14 cellular contexts compared by ENCODE assay signal in genomic region chr3:52210037-52210436, GRCh38. TPM values are rescaled to one million over a fixed set of nuclear protein-coding genes. Genes with fewer than 3 reads are reported as not detected.
DNase-seq lines count a peak whose midpoint lies in the region; ATAC-seq, FAIRE-seq and TF ChIP-seq lines count a peak whose summit lies in the region.
"Had no signal": no experiment of that assay in that cellular context is flagged by ENCODE, and none has a peak within 500 bp of the region (broad histone marks: within the 10 kb centered on the region; RNA-seq: fewer than 3 reads in every experiment).

No MANE protein-coding gene starts in this region.

- no peaks in the 10 kb centered on the region for H3K79me2 ChIP-seq in HepG2 (ENCODE audit: insufficient read depth, low read length)

- peak overlapping the region; percentile 43; the same call in 1 of the 2 replicates for H4K91ac ChIP-seq in IMR-90 (ENCODE audit: insufficient read depth, low read depth, low read length)

- H2AFZ ChIP-seq in IMR-90 (replicated peaks; ENCODE audit: low read length, poor library complexity): no peak overlapping the region
- no peak overlapping the region for H2AFZ ChIP-seq in HepG2 (ENCODE audit: low read length)

- no peak overlapping the region for H2AK9ac ChIP-seq in IMR-90 (replicated peaks; ENCODE audit: low read depth, low read length, poor library complexity)

- no peak overlapping the region for H3K56ac ChIP-seq in IMR-90 (ENCODE audit: extremely low read depth, insufficient read depth, low read length)

- H3K14ac ChIP-seq in IMR-90 (replicated peaks; ENCODE audit: low read depth, low read length): no peak overlapping the region

- TF ChIP-seq RAD21 in IMR-90 (IDR thresholded peaks at IDR 0.05; ENCODE audit: low read length) (no peak), HepG2 (CRISPR knock-in tag; IDR thresholded peaks at IDR 0.05) (no peak)

- H3K36me3 ChIP-seq in IMR-90 (ENCODE audit: control insufficient read depth, insufficient read depth, low read length) (peaks cover 73% of the 10 kb centered on the region), HepG2 (replicated peaks in 1 of 2; ENCODE audit: control insufficient read depth in 1 of 2, insufficient read depth in 2 of 2, low read length in 2 of 2) (peaks cover 22 to 79% of the 10 kb centered on the region in 2 experiments), spleen (peaks cover 0 to 100% (median 100%) of the 10 kb centered on the region in 6 donors), gastrocnemius medialis (peaks cover 5 to 100% of the 10 kb centered on the region in 2 donors)

- ATAC-seq in IMR-90 (ENCODE audit: low read depth): no peak; the same call in 1 of the 2 replicates
- ATAC-seq in HepG2: peak; percentile 80
- no peak for ATAC-seq in gastrocnemius medialis
- ATAC-seq in GM18520 (IDR thresholded peaks at IDR 0.05; ENCODE audit: unreplicated experiment): no peak

- no peak for TF ChIP-seq CTCF in IMR-90 (conservative IDR thresholded peaks at IDR 0.05; ENCODE audit: low read depth, low read length)
- TF ChIP-seq CTCF in HepG2 (CRISPR knock-in tag; IDR thresholded peaks at IDR 0.05): 0 out of 2 replicates have a peak, but pooled peaks have one; percentile 2
- no peak for TF ChIP-seq CTCF in spleen (IDR thresholded peaks at IDR 0.05 in 8 of 11, conservative IDR thresholded peaks at IDR 0.05 in 3 of 11)
- TF ChIP-seq CTCF in gastrocnemius medialis (IDR thresholded peaks at IDR 0.05 in 4 of 5, conservative IDR thresholded peaks at IDR 0.05 in 1 of 5): no peak

- intact Hi-C loops in IMR-90 (cut with micrococcal nuclease): no loop called here
- intact Hi-C loops in HepG2 (cut with micrococcal nuclease; ENCODE audit: unreplicated experiment): loop anchor here (1.0 to 2.0 kb wide), 2 partner anchors 12 to 55 kb away; partner anchors contain the start of genes ALAS1 and POC1A
- intact Hi-C loops in spleen (cut with DNase I; ENCODE audit: low total_unique reads): no loop called here
- intact Hi-C loops in gastrocnemius medialis (cut with DNase I; ENCODE audit: low total_unique reads): no loop called here

- H4K20me1 ChIP-seq in IMR-90 (ENCODE audit: insufficient read depth, low read length) (no peaks in the 10 kb centered on the region; the same call in 1 of the 2 replicates), HepG2 (ENCODE audit: insufficient read depth, low read length) (no peaks in the 10 kb centered on the region)

- no peak overlapping the region for H2BK20ac ChIP-seq in IMR-90 (ENCODE audit: low read depth, low read length)

- H2BK15ac ChIP-seq in IMR-90 (ENCODE audit: low read depth, low read length): no peak overlapping the region; the same call in 2 of the 3 replicates

- peaks cover 9 to 16% of the 10 kb centered on the region in 2 experiments; a peak in 2 of 4 replicates for H3K79me1 ChIP-seq in IMR-90 (ENCODE audit: low read depth in 1 of 2, low read length in 2 of 2)

- TF ChIP-seq POLR2A in IMR-90 (IDR thresholded peaks at IDR 0.05; ENCODE audit: low read depth, low read length) (no peak), HepG2 (IDR thresholded peaks at IDR 0.05; ENCODE audit: insufficient read depth in 1 of 2, low read depth in 2 of 2, low read length in 2 of 2) (no peak), spleen (IDR thresholded peaks at IDR 0.05) (no peak), gastrocnemius medialis (IDR thresholded peaks at IDR 0.05) (no peak)

- no peak overlapping the region for H3K23ac ChIP-seq in IMR-90 (ENCODE audit: low read depth, low read length)

- H3K9me3 ChIP-seq in IMR-90 (ENCODE audit: control insufficient read depth, insufficient read depth, low read length) (no peaks in the 10 kb centered on the region), HepG2 (ENCODE audit: low read length) (no peaks in the 10 kb centered on the region), spleen (no peaks in the 10 kb centered on the region), gastrocnemius medialis (no peaks in the 10 kb centered on the region)
- H3K9me3 ChIP-seq: BE2C had no signal

- H4K5ac ChIP-seq in IMR-90 (ENCODE audit: low read depth, low read length): no peak overlapping the region

- dilution Hi-C loops in IMR-90 (cut with HindIII; ENCODE audit: low sequenced_read_pairs, unreplicated experiment): no loop called here

- H3K4me3 ChIP-seq in IMR-90 (ENCODE audit: insufficient read depth, low read depth, low read length) (no peak overlapping the region), HepG2 (replicated peaks in 1 of 3; ENCODE audit: insufficient read depth in 1 of 3, low read depth in 2 of 3, low read length in 3 of 3) (no peak overlapping the region), spleen (peak overlapping the region in 1 of 8 donors; percentile 11), gastrocnemius medialis (no peak overlapping the region)

- TF ChIP-seq EP300 in HepG2 (IDR thresholded peaks at IDR 0.05; ENCODE audit: low read depth in 2 of 2, low read length in 2 of 2) (no peak), HepG2 (CRISPR knock-in tag; IDR thresholded peaks at IDR 0.05; ENCODE audit: borderline replicate concordance) (no peak)

- H3K4ac ChIP-seq in IMR-90 (ENCODE audit: low read depth, low read length): peak overlapping the region; percentile 12; the same call in 1 of the 2 replicates

- no peak overlapping the region for H3K18ac ChIP-seq in IMR-90 (ENCODE audit: low read depth, low read length)

- H3K4me2 ChIP-seq in IMR-90 (ENCODE audit: low read depth, low read length) (no peak overlapping the region), HepG2 (ENCODE audit: low read depth, low read length) (no peak overlapping the region)

- no peak overlapping the region for H3K9ac ChIP-seq in IMR-90 (ENCODE audit: low read depth, low read length)
- H3K9ac ChIP-seq in HepG2 (ENCODE audit: insufficient read depth, low read depth, low read length): peak overlapping the region; percentile 50

- peak; percentile 32 for FAIRE-seq in HepG2 (lab: Jason Lieb, UNC)

- H4K8ac ChIP-seq in IMR-90 (ENCODE audit: low read depth in 2 of 2, low read length in 2 of 2): no peak overlapping the region

- CTCF ChIA-PET in IMR-90 (lab: Yijun Ruan, JAX): no interaction called here
- CTCF ChIA-PET in HepG2 (lab: Yijun Ruan, JAX; ENCODE audit: low intra/inter-chr PET ratio, low total read pairs): no interaction called here

- H3K9me1 ChIP-seq in IMR-90 (ENCODE audit: insufficient read depth, low read length): no peaks in the 10 kb centered on the region; the same call in 1 of the 2 replicates

- no peaks in the 10 kb centered on the region for H3K27me3 ChIP-seq in IMR-90 (ENCODE audit: control insufficient read depth, insufficient read depth, low read length)
- no peaks in the 10 kb centered on the region for H3K27me3 ChIP-seq in HepG2 (ENCODE audit: control insufficient read depth in 1 of 2, insufficient read depth in 2 of 2, low read length in 2 of 2)
- H3K27me3 ChIP-seq in spleen (replicated peaks in 1 of 7): no peaks in the 10 kb centered on the region
- H3K27me3 ChIP-seq in gastrocnemius medialis: no peaks in the 10 kb centered on the region
- H3K27me3 ChIP-seq: BE2C had no signal

- H2BK120ac ChIP-seq in IMR-90 (ENCODE audit: low read depth, low read length): no peak overlapping the region

- peak overlapping the region; percentile 20 for H2BK5ac ChIP-seq in IMR-90 (ENCODE audit: low read depth, low read length, poor library complexity, severe bottlenecking)

- H3K4me1 ChIP-seq in IMR-90 (ENCODE audit: control insufficient read depth, insufficient read depth, low read length) (peaks cover 2% of the 10 kb centered on the region; the same call in 1 of the 2 replicates), HepG2 (ENCODE audit: insufficient read depth, low read length) (peaks cover 49% of the 10 kb centered on the region), spleen (peaks cover 0 to 18% (median 3%) of the 10 kb centered on the region in 6 donors), gastrocnemius medialis (no peaks in the 10 kb centered on the region)
- H3K4me1 ChIP-seq: BE2C had no signal

- in situ Hi-C loops in IMR-90 (cut with MboI; ENCODE audit: low sequenced_read_pairs) (no loop called here), HepG2 (cut with HindIII; ENCODE audit: extremely low pct_ligation_motif_present, low pct_unique_long_range_greater_than_20kb) (no loop called here), gastrocnemius medialis (cut with MboI; ENCODE audit: low sequenced_read_pairs in 4 of 4) (no loop called here)

- no peak overlapping the region; the same call in 1 of the 2 replicates for H2AK5ac ChIP-seq in IMR-90 (ENCODE audit: low read depth, low read length)

- BruUV-seq in IMR-90 (replicated peaks; lab: Mats Ljungman, UMichigan) (no TSS peak), HepG2 (replicated peaks; lab: Mats Ljungman, UMichigan) (TSS peak; percentile 99)

- POLR2A ChIA-PET in IMR-90 (lab: Charles Lee; ENCODE audit: unreplicated experiment) (no interaction called here), HepG2 (lab: Yijun Ruan, JAX) (interaction anchor here (0.7 to 1.5 kb wide), 7 partner anchors 10 to 79 kb away, joined by 3 to 7 read pairs (median 3); partner anchors contain the start of gene POC1A)

- DNase-seq in Ammon's horn (ENCODE audit: low spot score) (peak; percentile 52), IMR-90 (no peak), HepG2 (ENCODE audit: low spot score) (no peak), spleen (no peak), T1000 (lab: John Stamatoyannopoulos, UW) (no peak), gastrocnemius medialis (no peak), H4 (ENCODE audit: low spot score) (no peak)
- DNase-seq: BE2C; H9; NCI-H1417 treated with DMSO at 0.1 percent for 48 hours; NCI-H2081; NCI-H345; NK-92 treated with Interleukin-12 subunit alpha and Interleukin-12 subunit beta, amount 100 ng/mL, for 24 hours had no signal

- H3K27ac ChIP-seq in IMR-90 (ENCODE audit: insufficient read depth, low read length): peak overlapping the region; percentile 47; the same call in 1 of the 2 replicates
- peak overlapping the region; percentile 77 for H3K27ac ChIP-seq in HepG2 (ENCODE audit: extremely low read length, insufficient read depth, low read length)
- peak overlapping the region in 6 of 8 donors; percentile 32 to 85 (median 69) for H3K27ac ChIP-seq in spleen
- H3K27ac ChIP-seq in gastrocnemius medialis: no peak overlapping the region

RNA-seq across cellular contexts. Expression of gene ALAS1, which starts 12.1 kb away (rescaled TPM):
- 29.7 and 32.8 TPM in 2 replicates for total RNA-seq in IMR-90 (2012; rRNA removed)
- 47.2 and 47.8 TPM in 2 replicates for polyA plus RNA-seq in IMR-90 (2012; rRNA removed)
- 34.1 and 38.0 TPM in 2 replicates for polyA plus RNA-seq in IMR-90 (2012; cell fraction: cytosol; rRNA removed)
- 38.1 and 45.9 TPM in 2 replicates for polyA plus RNA-seq in IMR-90 (2012; cell fraction: nucleus; rRNA removed; ENCODE audit: low replicate concordance)
- total RNA-seq in HepG2 (2016; rRNA removed; fragmentation: Illumina TruSeq; extraction: Trizol): 36.0 and 40.2 TPM in 2 replicates
- total RNA-seq in HepG2 (2016; cell fraction: cytosol; rRNA removed; fragmentation: Illumina TruSeq; extraction: Trizol; ENCODE audit: low read depth): 9.6 and 11.6 TPM in 2 replicates
- 33.6 and 35.3 TPM in 2 replicates for total RNA-seq in HepG2 (2016; cell fraction: insoluble cytoplasmic fraction; rRNA removed; fragmentation: Illumina TruSeq; extraction: Trizol)
- total RNA-seq in HepG2 (2016; cell fraction: membrane; rRNA removed; fragmentation: Illumina TruSeq; extraction: Trizol): 14.0 and 14.5 TPM in 2 replicates
- 16.9 and 18.1 TPM in 2 replicates for total RNA-seq in HepG2 (2016; cell fraction: nucleus; rRNA removed; fragmentation: Illumina TruSeq; extraction: Trizol)
- 39.0 and 43.2 TPM in 2 replicates for polyA plus RNA-seq in HepG2 (2011; rRNA removed)
- 41.2 and 50.6 TPM in 2 replicates for polyA plus RNA-seq in HepG2 (2011; cell fraction: cytosol; rRNA removed)
- polyA plus RNA-seq in HepG2 (2011; cell fraction: nucleus; rRNA removed): 30.0 and 30.9 TPM in 2 replicates
- 19.8 and 27.7 TPM in 2 replicates for polyA plus RNA-seq in HepG2 (2012)
- polyA plus RNA-seq in HepG2 (2016; cell fraction: cytosol; fragmentation: Illumina TruSeq; extraction: Trizol; ENCODE audit: low read depth): 3.9 and 4.3 TPM in 2 replicates
- polyA plus RNA-seq in HepG2 (2016; cell fraction: insoluble cytoplasmic fraction; fragmentation: Illumina TruSeq; extraction: Trizol; ENCODE audit: low read depth): 27.6 and 42.4 TPM in 2 replicates
- polyA plus RNA-seq in HepG2 (2016; cell fraction: membrane; fragmentation: Illumina TruSeq; extraction: Trizol; ENCODE audit: low read depth): 6.8 and 7.1 TPM in 2 replicates
- polyA plus RNA-seq in HepG2 (2016; cell fraction: nucleus; fragmentation: Illumina TruSeq; extraction: Trizol; ENCODE audit: insufficient read depth, low read depth): 26.7 and 30.3 TPM in 2 replicates
- polyA minus RNA-seq in HepG2 (2011; rRNA and poly(A)+ RNA removed; ENCODE audit: low replicate concordance): 49.6 and 54.7 TPM in 2 replicates
- 23.9 and 26.4 TPM in 2 replicates for polyA minus RNA-seq in HepG2 (2011; cell fraction: cytosol; rRNA and poly(A)+ RNA removed)
- 17.3 and 19.0 TPM in 2 replicates for polyA minus RNA-seq in HepG2 (2011; cell fraction: nucleus; rRNA and poly(A)+ RNA removed)
- total RNA-seq in spleen: 10 to 100 TPM; 25.3 to 40.8 (median 33.8) TPM
- polyA plus RNA-seq in spleen: 10 to 100 TPM; 13.0 to 25.3 (median 15.4) TPM
- 10 to 100 TPM; 61.0 to 99.8 (median 68.4) TPM for total RNA-seq in gastrocnemius medialis
- 28.5 and 37.4 TPM in 2 replicates for total RNA-seq in H4 (2014; rRNA removed; shearing (Covaris generic))

RNA-seq across cellular contexts. Expression of gene TLR9, which starts 15.4 kb away (rescaled TPM):
- total RNA-seq in IMR-90 (2012; rRNA removed) (not detected in 2 replicates), HepG2 (2016; rRNA removed; fragmentation: Illumina TruSeq; extraction: Trizol) (not detected in 2 replicates), spleen (1 to 10 TPM; 2.3 to 7.7 (median 4.2) TPM), gastrocnemius medialis (under 1 TPM in 3 of 4 donors, not detected in 1; 0.07 to 0.41 (median 0.13) TPM)
- polyA plus RNA-seq in IMR-90 (2012; rRNA removed) (0.03 TPM in 1 of 2 replicates, not detected in the other), HepG2 (2011; rRNA removed) (0.08 TPM in 1 of 2 replicates, not detected in the other), spleen (1 to 10 TPM in 1 of 3 donors, under 1 TPM in 1, not detected in 1; 0.55 to 3.8 TPM)
- polyA plus RNA-seq in IMR-90 (2012; cell fraction: cytosol; rRNA removed): 0.01 TPM in 1 of 2 replicates, not detected in the other
- 0.15 TPM in 2 replicates for polyA plus RNA-seq in IMR-90 (2012; cell fraction: nucleus; rRNA removed; ENCODE audit: low replicate concordance)
- total RNA-seq in HepG2 (2016; cell fraction: cytosol; rRNA removed; fragmentation: Illumina TruSeq; extraction: Trizol; ENCODE audit: low read depth): not detected in 2 replicates
- total RNA-seq in HepG2 (2016; cell fraction: insoluble cytoplasmic fraction; rRNA removed; fragmentation: Illumina TruSeq; extraction: Trizol): not detected in 2 replicates
- not detected in 2 replicates for total RNA-seq in HepG2 (2016; cell fraction: membrane; rRNA removed; fragmentation: Illumina TruSeq; extraction: Trizol)
- not detected in 2 replicates for total RNA-seq in HepG2 (2016; cell fraction: nucleus; rRNA removed; fragmentation: Illumina TruSeq; extraction: Trizol)
- polyA plus RNA-seq in HepG2 (2011; cell fraction: cytosol; rRNA removed): 0.01 TPM in 2 replicates
- 0.88 and 0.95 TPM in 2 replicates for polyA plus RNA-seq in HepG2 (2011; cell fraction: nucleus; rRNA removed)
- polyA plus RNA-seq in HepG2 (2012): 0.31 TPM in 1 of 2 replicates, not detected in the other
- not detected in 2 replicates for polyA plus RNA-seq in HepG2 (2016; cell fraction: cytosol; fragmentation: Illumina TruSeq; extraction: Trizol; ENCODE audit: low read depth)
- polyA plus RNA-seq in HepG2 (2016; cell fraction: insoluble cytoplasmic fraction; fragmentation: Illumina TruSeq; extraction: Trizol; ENCODE audit: low read depth): not detected in 2 replicates
- not detected in 2 replicates for polyA plus RNA-seq in HepG2 (2016; cell fraction: membrane; fragmentation: Illumina TruSeq; extraction: Trizol; ENCODE audit: low read depth)
- not detected in 2 replicates for polyA plus RNA-seq in HepG2 (2016; cell fraction: nucleus; fragmentation: Illumina TruSeq; extraction: Trizol; ENCODE audit: insufficient read depth, low read depth)
- polyA minus RNA-seq in HepG2 (2011; rRNA and poly(A)+ RNA removed; ENCODE audit: low replicate concordance): 0.14 TPM in 1 of 2 replicates, not detected in the other
- not detected in 2 replicates for polyA minus RNA-seq in HepG2 (2011; cell fraction: cytosol; rRNA and poly(A)+ RNA removed)
- polyA minus RNA-seq in HepG2 (2011; cell fraction: nucleus; rRNA and poly(A)+ RNA removed): 0.25 and 0.26 TPM in 2 replicates
- total RNA-seq in H4 (2014; rRNA removed; shearing (Covaris generic)): not detected in 2 replicates
- total RNA-seq: H9 had no signal

RNA-seq across cellular contexts. Expression of gene TWF2, which starts 28.9 kb away (rescaled TPM):
- total RNA-seq in IMR-90 (2012; rRNA removed) (105 and 111 TPM in 2 replicates), HepG2 (2016; rRNA removed; fragmentation: Illumina TruSeq; extraction: Trizol) (45.5 and 49.1 TPM in 2 replicates), spleen (100 to 1,000 TPM in 1 of 7 donors, 10 to 100 TPM in 6; 57.5 to 109 (median 68.2) TPM), gastrocnemius medialis (100 to 1,000 TPM in 3 of 4 donors, 10 to 100 TPM in 1; 99.2 to 222 (median 168) TPM)
- polyA plus RNA-seq in IMR-90 (2012; rRNA removed) (145 and 158 TPM in 2 replicates), HepG2 (2011; rRNA removed) (108 and 123 TPM in 2 replicates), spleen (10 to 100 TPM; 47.3 to 71.4 (median 59.8) TPM)
- polyA plus RNA-seq in IMR-90 (2012; cell fraction: cytosol; rRNA removed): 165 and 194 TPM in 2 replicates
- 62.0 and 123 TPM in 2 replicates for polyA plus RNA-seq in IMR-90 (2012; cell fraction: nucleus; rRNA removed; ENCODE audit: low replicate concordance)
- total RNA-seq in HepG2 (2016; cell fraction: cytosol; rRNA removed; fragmentation: Illumina TruSeq; extraction: Trizol; ENCODE audit: low read depth): 9.3 and 10.4 TPM in 2 replicates
- 46.7 and 47.5 TPM in 2 replicates for total RNA-seq in HepG2 (2016; cell fraction: insoluble cytoplasmic fraction; rRNA removed; fragmentation: Illumina TruSeq; extraction: Trizol)
- total RNA-seq in HepG2 (2016; cell fraction: membrane; rRNA removed; fragmentation: Illumina TruSeq; extraction: Trizol): 18.1 and 19.8 TPM in 2 replicates
- total RNA-seq in HepG2 (2016; cell fraction: nucleus; rRNA removed; fragmentation: Illumina TruSeq; extraction: Trizol): 19.0 and 20.5 TPM in 2 replicates
- polyA plus RNA-seq in HepG2 (2011; cell fraction: cytosol; rRNA removed): 139 and 201 TPM in 2 replicates
- 105 and 112 TPM in 2 replicates for polyA plus RNA-seq in HepG2 (2011; cell fraction: nucleus; rRNA removed)
- polyA plus RNA-seq in HepG2 (2012): 63.2 and 85.2 TPM in 2 replicates
- 10.6 and 11.3 TPM in 2 replicates for polyA plus RNA-seq in HepG2 (2016; cell fraction: cytosol; fragmentation: Illumina TruSeq; extraction: Trizol; ENCODE audit: low read depth)
- polyA plus RNA-seq in HepG2 (2016; cell fraction: insoluble cytoplasmic fraction; fragmentation: Illumina TruSeq; extraction: Trizol; ENCODE audit: low read depth): 55.3 and 58.3 TPM in 2 replicates
- 16.1 and 16.9 TPM in 2 replicates for polyA plus RNA-seq in HepG2 (2016; cell fraction: membrane; fragmentation: Illumina TruSeq; extraction: Trizol; ENCODE audit: low read depth)
- polyA plus RNA-seq in HepG2 (2016; cell fraction: nucleus; fragmentation: Illumina TruSeq; extraction: Trizol; ENCODE audit: insufficient read depth, low read depth): 37.2 and 39.4 TPM in 2 replicates
- polyA minus RNA-seq in HepG2 (2011; rRNA and poly(A)+ RNA removed; ENCODE audit: low replicate concordance): 46.6 and 135 TPM in 2 replicates
- 84.6 and 87.5 TPM in 2 replicates for polyA minus RNA-seq in HepG2 (2011; cell fraction: cytosol; rRNA and poly(A)+ RNA removed)
- polyA minus RNA-seq in HepG2 (2011; cell fraction: nucleus; rRNA and poly(A)+ RNA removed): 18.5 and 25.0 TPM in 2 replicates
- total RNA-seq in H4 (2014; rRNA removed; shearing (Covaris generic)): 67.0 and 78.4 TPM in 2 replicates

RNA-seq across cellular contexts. Expression of gene PPM1M, which starts 35.5 kb away (rescaled TPM):
- total RNA-seq in IMR-90 (2012; rRNA removed): 12.2 and 13.1 TPM in 2 replicates
- 15.4 and 18.1 TPM in 2 replicates for polyA plus RNA-seq in IMR-90 (2012; rRNA removed)
- polyA plus RNA-seq in IMR-90 (2012; cell fraction: cytosol; rRNA removed): 12.1 and 14.9 TPM in 2 replicates
- 51.7 and 53.1 TPM in 2 replicates for polyA plus RNA-seq in IMR-90 (2012; cell fraction: nucleus; rRNA removed; ENCODE audit: low replicate concordance)
- 1.5 and 2.5 TPM in 2 replicates for total RNA-seq in HepG2 (2016; rRNA removed; fragmentation: Illumina TruSeq; extraction: Trizol)
- 0.91 and 1.1 TPM in 2 replicates for total RNA-seq in HepG2 (2016; cell fraction: cytosol; rRNA removed; fragmentation: Illumina TruSeq; extraction: Trizol; ENCODE audit: low read depth)
- total RNA-seq in HepG2 (2016; cell fraction: insoluble cytoplasmic fraction; rRNA removed; fragmentation: Illumina TruSeq; extraction: Trizol): 2.2 and 2.4 TPM in 2 replicates
- total RNA-seq in HepG2 (2016; cell fraction: membrane; rRNA removed; fragmentation: Illumina TruSeq; extraction: Trizol): 2.7 and 3.5 TPM in 2 replicates
- total RNA-seq in HepG2 (2016; cell fraction: nucleus; rRNA removed; fragmentation: Illumina TruSeq; extraction: Trizol): 2.0 and 2.1 TPM in 2 replicates
- 5.9 and 6.9 TPM in 2 replicates for polyA plus RNA-seq in HepG2 (2011; rRNA removed)
- 4.4 and 5.2 TPM in 2 replicates for polyA plus RNA-seq in HepG2 (2011; cell fraction: cytosol; rRNA removed)
- polyA plus RNA-seq in HepG2 (2011; cell fraction: nucleus; rRNA removed): 20.6 and 21.3 TPM in 2 replicates
- 4.0 and 4.5 TPM in 2 replicates for polyA plus RNA-seq in HepG2 (2012)
- polyA plus RNA-seq in HepG2 (2016; cell fraction: cytosol; fragmentation: Illumina TruSeq; extraction: Trizol; ENCODE audit: low read depth): 0.99 and 1.1 TPM in 2 replicates
- polyA plus RNA-seq in HepG2 (2016; cell fraction: insoluble cytoplasmic fraction; fragmentation: Illumina TruSeq; extraction: Trizol; ENCODE audit: low read depth): 2.0 and 2.3 TPM in 2 replicates
- polyA plus RNA-seq in HepG2 (2016; cell fraction: membrane; fragmentation: Illumina TruSeq; extraction: Trizol; ENCODE audit: low read depth): 2.3 and 2.5 TPM in 2 replicates
- 3.6 and 4.3 TPM in 2 replicates for polyA plus RNA-seq in HepG2 (2016; cell fraction: nucleus; fragmentation: Illumina TruSeq; extraction: Trizol; ENCODE audit: insufficient read depth, low read depth)
- 8.9 and 14.9 TPM in 2 replicates for polyA minus RNA-seq in HepG2 (2011; rRNA and poly(A)+ RNA removed; ENCODE audit: low replicate concordance)
- polyA minus RNA-seq in HepG2 (2011; cell fraction: cytosol; rRNA and poly(A)+ RNA removed): 1.5 and 1.9 TPM in 2 replicates
- polyA minus RNA-seq in HepG2 (2011; cell fraction: nucleus; rRNA and poly(A)+ RNA removed): 2.7 and 3.7 TPM in 2 replicates
- 10 to 100 TPM; 26.3 to 77.8 (median 55.8) TPM for total RNA-seq in spleen
- 10 to 100 TPM; 29.2 to 37.2 (median 33.6) TPM for polyA plus RNA-seq in spleen
- 1 to 10 TPM in 3 of 4 donors, under 1 TPM in 1; 0.97 to 5.2 (median 3.5) TPM for total RNA-seq in gastrocnemius medialis
- 4.4 and 5.6 TPM in 2 replicates for total RNA-seq in H4 (2014; rRNA removed; shearing (Covaris generic))

RNA-seq across cellular contexts. Expression of gene POC1A, which starts 55.8 kb away (rescaled TPM):
- total RNA-seq in IMR-90 (2012; rRNA removed) (8.3 and 10.6 TPM in 2 replicates), HepG2 (2016; rRNA removed; fragmentation: Illumina TruSeq; extraction: Trizol) (20.0 and 22.5 TPM in 2 replicates), spleen (1 to 10 TPM; 1.6 to 4.4 (median 2.5) TPM), gastrocnemius medialis (1 to 10 TPM in 1 of 4 donors, under 1 TPM in 3; 0.51 to 3.2 (median 0.81) TPM)
- polyA plus RNA-seq in IMR-90 (2012; rRNA removed) (11.5 TPM in 2 replicates), HepG2 (2011; rRNA removed) (12.6 and 14.6 TPM in 2 replicates), spleen (1 to 10 TPM; 2.4 to 3.2 (median 3.2) TPM)
- polyA plus RNA-seq in IMR-90 (2012; cell fraction: cytosol; rRNA removed): 9.0 and 9.3 TPM in 2 replicates
- polyA plus RNA-seq in IMR-90 (2012; cell fraction: nucleus; rRNA removed; ENCODE audit: low replicate concordance): 5.2 and 10.5 TPM in 2 replicates
- total RNA-seq in HepG2 (2016; cell fraction: cytosol; rRNA removed; fragmentation: Illumina TruSeq; extraction: Trizol; ENCODE audit: low read depth): 13.9 and 15.5 TPM in 2 replicates
- total RNA-seq in HepG2 (2016; cell fraction: insoluble cytoplasmic fraction; rRNA removed; fragmentation: Illumina TruSeq; extraction: Trizol): 20.6 and 21.0 TPM in 2 replicates
- total RNA-seq in HepG2 (2016; cell fraction: membrane; rRNA removed; fragmentation: Illumina TruSeq; extraction: Trizol): 24.6 and 24.9 TPM in 2 replicates
- 11.2 and 11.3 TPM in 2 replicates for total RNA-seq in HepG2 (2016; cell fraction: nucleus; rRNA removed; fragmentation: Illumina TruSeq; extraction: Trizol)
- 9.9 and 16.4 TPM in 2 replicates for polyA plus RNA-seq in HepG2 (2011; cell fraction: cytosol; rRNA removed)
- 9.4 and 12.5 TPM in 2 replicates for polyA plus RNA-seq in HepG2 (2011; cell fraction: nucleus; rRNA removed)
- polyA plus RNA-seq in HepG2 (2012): 5.8 and 9.6 TPM in 2 replicates
- polyA plus RNA-seq in HepG2 (2016; cell fraction: cytosol; fragmentation: Illumina TruSeq; extraction: Trizol; ENCODE audit: low read depth): 18.4 and 20.8 TPM in 2 replicates
- 22.6 and 26.9 TPM in 2 replicates for polyA plus RNA-seq in HepG2 (2016; cell fraction: insoluble cytoplasmic fraction; fragmentation: Illumina TruSeq; extraction: Trizol; ENCODE audit: low read depth)
- polyA plus RNA-seq in HepG2 (2016; cell fraction: membrane; fragmentation: Illumina TruSeq; extraction: Trizol; ENCODE audit: low read depth): 23.5 and 25.2 TPM in 2 replicates
- polyA plus RNA-seq in HepG2 (2016; cell fraction: nucleus; fragmentation: Illumina TruSeq; extraction: Trizol; ENCODE audit: insufficient read depth, low read depth): 16.5 and 16.9 TPM in 2 replicates
- polyA minus RNA-seq in HepG2 (2011; rRNA and poly(A)+ RNA removed; ENCODE audit: low replicate concordance): 35.8 and 64.7 TPM in 2 replicates
- polyA minus RNA-seq in HepG2 (2011; cell fraction: cytosol; rRNA and poly(A)+ RNA removed): 4.6 and 7.1 TPM in 2 replicates
- polyA minus RNA-seq in HepG2 (2011; cell fraction: nucleus; rRNA and poly(A)+ RNA removed): 8.0 TPM in 2 replicates
- total RNA-seq in H4 (2014; rRNA removed; shearing (Covaris generic)): 5.9 and 8.1 TPM in 2 replicates

Comparison
In these comparisons a context has a peak if more than half of its experiments do, and no peak if none do; other contexts are left out.
1. H3K27ac ChIP-seq: peak in IMR-90 (single experiment), HepG2 (single experiment) and spleen (6 of 8); none in gastrocnemius medialis (0 of 4).